In the genomic region with DNA sequence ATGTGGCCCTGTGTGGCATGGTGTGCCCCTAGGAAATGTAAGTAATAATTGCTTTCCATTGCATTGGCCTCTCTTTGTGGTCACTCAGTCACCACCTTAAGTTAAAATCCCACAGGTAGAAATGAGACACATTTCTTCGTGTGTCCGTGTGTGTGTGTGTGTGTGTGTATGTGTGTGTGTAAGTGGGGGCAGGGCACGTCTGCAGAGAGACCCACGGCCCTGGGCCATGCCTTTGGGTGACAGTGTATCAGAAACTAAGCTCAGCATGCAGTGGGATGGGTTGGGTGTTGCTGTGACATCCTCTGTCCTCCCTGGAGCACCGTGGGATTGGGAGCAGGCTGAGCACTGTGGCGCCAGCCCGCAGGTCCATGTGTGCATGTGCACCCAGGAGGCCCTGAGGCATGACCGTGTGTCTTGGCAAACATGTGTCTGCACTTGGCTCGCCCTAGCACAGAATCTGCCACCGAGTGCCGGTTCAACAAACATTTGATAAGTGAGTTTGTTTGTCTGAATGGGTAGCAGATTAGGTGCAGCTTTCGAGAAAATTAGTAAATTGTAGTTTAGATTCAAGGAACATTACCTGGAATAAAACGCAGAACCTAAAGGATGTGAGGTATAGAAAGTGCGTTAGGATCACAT, we compare ENCODE assay signal across 31 cellular contexts.
"Had no signal": no experiment of that assay in that cellular context is flagged by ENCODE, and none has a peak within 500 bp of the region (broad histone marks: within the 10 kb centered on the region; RNA-seq: fewer than 3 reads in every experiment).

No MANE protein-coding gene starts in this region.

- DNase-seq: activated CD4-positive, alpha-beta memory T cell treated with anti-CD3 and anti-CD28 coated beads, Interleukin-2, amount 10 ng/mL, durations not matched to agents 7 days and 5 days; activated CD4-positive, alpha-beta T cell treated with anti-CD3 and anti-CD28 coated beads for 1 hour; activated CD4-positive, alpha-beta T cell treated with anti-CD3 and anti-CD28 coated beads for 48 hours; activated CD4-positive, CD25-positive, alpha-beta regulatory T cell; activated CD8-positive, alpha-beta memory T cell treated with anti-CD3 and anti-CD28 coated beads for 24 hours; activated CD8-positive, alpha-beta memory T cell treated with anti-CD3 and anti-CD28 coated beads, Interleukin-2, amount 50 U/mL, for 48 hours; activated effector memory CD4-positive, alpha-beta T cell treated with anti-CD3 and anti-CD28 coated beads, Interleukin-2, amount 50 U/mL, for 16 hours; activated naive CD4-positive, alpha-beta T cell; activated naive CD4-positive, alpha-beta T cell treated with anti-CD3 and anti-CD28 coated beads, Interleukin-2, amount 50 U/mL, for 16 hours; activated naive CD8-positive, alpha-beta T cell treated with anti-CD3 and anti-CD28 coated beads for 36 hours; activated T-cell treated with anti-CD3 and anti-CD28 coated beads, Interleukin-2, amount 50 U/mL, for 72 hours; amniotic stem cell; aorta; Kasumi-1; KG1; MM.1S; MV-4-11; NCI-H1092; NCI-H1436 treated with DMSO at 0.1 percent for 48 hours; NCI-H187; NCI-H2081 treated with DMSO at 0.1 percent for 48 hours; NCI-H345; NCI-H524 treated with DMSO at 0.1 percent for 48 hours; Right ventricle myocardium superior; SW 1271; T-helper 1 cell; T-helper 2 cell; T-helper 9 cell; WERI-Rb-1 had no signal

- H3K36me3 ChIP-seq: WERI-Rb-1 had no signal

- H3K27ac ChIP-seq: WERI-Rb-1 had no signal

- ATAC-seq: activated CD8-positive, alpha-beta memory T cell treated with anti-CD3 and anti-CD28 coated beads, Interleukin-2, amount 10 ng/mL, durations not matched to agents 7 days and 5 days; activated T-cell treated with anti-CD3 and anti-CD28 coated beads, Interleukin-2, amount 50 U/mL, for 72 hours; activated T-helper 17 cell treated with anti-CD3 and anti-CD28 coated beads, Interleukin-2, amount 50 U/mL, for 72 hours had no signal
